In genomic region chr16:70749006-70749678, GRCh38 we compare ENCODE assay signal across 1 cellular context.
TF ChIP-seq lines count a peak whose summit lies in the region.

No MANE protein-coding gene starts in this region.

TF ChIP-seq in GM23338, 12 proteins besides CTCF, POLR2A, EP300 and RAD21:
- no peak for TF ChIP-seq ZNF462 (CRISPR knock-in tag; IDR thresholded peaks at IDR 0.05)
- no peak for TF ChIP-seq NANOG (IDR thresholded peaks at IDR 0.05; ENCODE audit: borderline replicate concordance)
- TF ChIP-seq ETS1 (IDR thresholded peaks at IDR 0.05), result no peak
- TF ChIP-seq STAT1 (IDR thresholded peaks at IDR 0.05; ENCODE audit: unreplicated experiment), result no peak
- no peak for TF ChIP-seq CREB1 (CRISPR knock-in tag; IDR thresholded peaks at IDR 0.05; ENCODE audit: low read depth)
- TF ChIP-seq REST (IDR thresholded peaks at IDR 0.05; ENCODE audit: unreplicated experiment), result no peak
- no peak for TF ChIP-seq POLR2AphosphoS5 (IDR thresholded peaks at IDR 0.05; ENCODE audit: low read depth)
- TF ChIP-seq EZH2 (IDR thresholded peaks at IDR 0.05; ENCODE audit: low read depth, unreplicated experiment), result no peak
- no peak for TF ChIP-seq ZNF114 (CRISPR knock-in tag; IDR thresholded peaks at IDR 0.05)
TF ChIP-seq in GM23338: peak in this region for 0.
